Comparison of ENCODE assay signal across 27 cellular contexts in the genomic region with DNA sequence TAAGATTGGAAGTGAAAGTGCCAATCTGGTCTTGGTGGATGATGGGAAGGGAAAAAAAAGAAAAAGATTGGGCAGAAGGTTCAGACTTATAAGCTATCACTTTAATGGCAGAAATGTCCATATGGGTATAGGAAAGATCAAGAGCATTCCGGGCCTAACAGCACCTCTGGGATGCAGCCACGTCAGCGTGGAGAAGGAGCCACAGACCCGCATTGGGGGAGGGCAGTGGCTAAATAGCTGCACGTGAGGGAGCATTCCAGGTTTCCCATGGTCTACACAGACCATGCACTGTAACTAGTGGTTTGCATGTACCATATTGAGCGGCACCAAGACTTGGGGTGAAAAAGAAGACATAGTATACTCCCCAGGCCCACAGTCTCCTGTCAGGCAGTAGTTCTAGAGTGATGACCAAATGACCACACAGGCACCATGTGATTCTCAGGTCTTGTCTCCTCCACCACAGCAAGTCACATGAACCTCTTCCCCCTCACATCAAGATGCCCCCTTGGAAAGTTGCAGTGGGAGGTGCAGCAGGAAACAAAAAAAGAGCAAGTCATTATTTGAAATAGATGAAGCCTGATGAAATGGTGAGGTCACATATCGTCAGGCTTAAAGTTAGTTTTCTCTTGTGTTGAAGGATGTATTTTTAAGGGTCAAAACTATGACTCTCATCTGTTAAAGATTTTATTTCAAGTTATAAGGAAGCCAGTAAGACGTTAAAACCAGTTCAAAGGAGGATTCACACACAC.
"Had no signal": no experiment of that assay in that cellular context is flagged by ENCODE, and none has a peak within 500 bp of the region (broad histone marks: within the 10 kb centered on the region; RNA-seq: fewer than 3 reads in every experiment).

No MANE protein-coding gene starts in this region.

- H3K36me3 Mint-ChIP-seq: activated naive CD4-positive, alpha-beta T cell treated with anti-CD3 and anti-CD28 coated beads, Interleukin-2, amount 50 U/mL, for 24 hours had no signal

- H3K27me3 Mint-ChIP-seq: activated B cell treated with CpG ODN at 0.5 μM for 24 hours; activated CD8-positive, alpha-beta T cell treated with anti-CD3 and anti-CD28 coated beads for 36 hours; activated naive CD4-positive, alpha-beta T cell treated with anti-CD3 and anti-CD28 coated beads, Interleukin-2, amount 50 U/mL, for 24 hours; activated naive CD8-positive, alpha-beta T cell treated with anti-CD3 and anti-CD28 coated beads for 36 hours; activated naive CD8-positive, alpha-beta T cell treated with anti-CD3 and anti-CD28 coated beads, Interleukin-2, amount 50 U/mL, for 24 hours; T-helper 17 cell had no signal

- H3K4me3 Mint-ChIP-seq: activated B cell treated with CpG ODN at 0.5 μM for 24 hours; activated CD8-positive, alpha-beta T cell treated with anti-CD3 and anti-CD28 coated beads for 36 hours; activated naive CD4-positive, alpha-beta T cell treated with anti-CD3 and anti-CD28 coated beads for 36 hours; activated naive CD4-positive, alpha-beta T cell treated with anti-CD3 and anti-CD28 coated beads, Interleukin-2, amount 50 U/mL, for 24 hours; activated naive CD8-positive, alpha-beta T cell treated with anti-CD3 and anti-CD28 coated beads for 36 hours; activated naive CD8-positive, alpha-beta T cell treated with anti-CD3 and anti-CD28 coated beads, Interleukin-2, amount 50 U/mL, for 24 hours; activated T-cell treated with anti-CD3 and anti-CD28 coated beads, Interleukin-2, amount 50 U/mL, for 4 hours; T-helper 17 cell; T-helper 2 cell treated with Interferon-gamma antibody and Interleukin-4, amounts not matched to agents 5 μg/mL and 100 μg/mL, for 36 hours had no signal

- H3K9me3 Mint-ChIP-seq: activated B cell treated with CpG ODN at 0.5 μM for 24 hours; activated CD8-positive, alpha-beta T cell treated with anti-CD3 and anti-CD28 coated beads for 36 hours; activated naive CD4-positive, alpha-beta T cell treated with anti-CD3 and anti-CD28 coated beads for 36 hours; activated naive CD4-positive, alpha-beta T cell treated with anti-CD3 and anti-CD28 coated beads, Interleukin-2, amount 50 U/mL, for 24 hours; activated T-cell treated with anti-CD3 and anti-CD28 coated beads, Interleukin-2, amount 50 U/mL, for 4 hours; activated T-helper 2 cell treated with anti-CD3 and anti-CD28 coated beads, Interferon-gamma antibody, Interleukin-2, Interleukin-4, amounts not matched to agents 10 μg/mL and 5 μg/mL and 100 μg/mL, durations not matched to agents 14 hours and 24 hours and 36 hours; T-helper 2 cell treated with Interferon-gamma antibody and Interleukin-4, amounts not matched to agents 5 μg/mL and 100 μg/mL, for 36 hours had no signal

- ATAC-seq: activated CD4-positive, CD25-positive, alpha-beta regulatory T cell treated with anti-CD3 and anti-CD28 coated beads, Interleukin-2, amount 50 U/mL, for 24 hours; activated CD8-positive, alpha-beta T cell treated with anti-CD3 and anti-CD28 coated beads for 36 hours; activated naive CD8-positive, alpha-beta T cell treated with anti-CD3 and anti-CD28 coated beads, Interleukin-2, amount 50 U/mL, for 24 hours; activated T-cell treated with anti-CD3 and anti-CD28 coated beads, Interleukin-2, amount 50 U/mL, for 4 hours; body of pancreas; T-helper 17 cell had no signal

- H3K27ac Mint-ChIP-seq: activated B cell treated with CpG ODN at 0.5 μM for 24 hours; activated CD8-positive, alpha-beta T cell treated with anti-CD3 and anti-CD28 coated beads for 36 hours; activated naive CD4-positive, alpha-beta T cell treated with anti-CD3 and anti-CD28 coated beads for 36 hours; activated naive CD4-positive, alpha-beta T cell treated with anti-CD3 and anti-CD28 coated beads, Interleukin-2, amount 50 U/mL, for 24 hours; activated naive CD8-positive, alpha-beta T cell treated with anti-CD3 and anti-CD28 coated beads for 36 hours; activated naive CD8-positive, alpha-beta T cell treated with anti-CD3 and anti-CD28 coated beads, Interleukin-2, amount 50 U/mL, for 24 hours; activated T-helper 2 cell treated with anti-CD3 and anti-CD28 coated beads, Interferon-gamma antibody, Interleukin-2, Interleukin-4, amounts not matched to agents 10 μg/mL and 5 μg/mL and 100 μg/mL, durations not matched to agents 14 hours and 24 hours and 36 hours; T-helper 17 cell; T-helper 2 cell treated with Interferon-gamma antibody and Interleukin-4, amounts not matched to agents 5 μg/mL and 100 μg/mL, for 36 hours had no signal

- H3K27me3 ChIP-seq: adrenal gland, body of pancreas had no signal

- H3K9me3 ChIP-seq: adrenal gland, body of pancreas had no signal

- H3K4me1 ChIP-seq: adrenal gland, body of pancreas had no signal

- H3K36me3 ChIP-seq: adrenal gland, WERI-Rb-1 had no signal

- DNase-seq: activated B cell treated with CpG ODN at 0.5 μM for 24 hours; activated CD4-positive, alpha-beta T cell treated with anti-CD3 and anti-CD28 coated beads for 48 hours; activated CD4-positive, alpha-beta T cell treated with anti-CD3 and anti-CD28 coated beads, Interleukin-2, amount 50 U/mL, for 1 hour; activated CD4-positive, alpha-beta T cell treated with anti-CD3 and anti-CD28 coated beads, Interleukin-2, amount 50 U/mL, for 48 hours; activated CD8-positive, alpha-beta memory T cell treated with anti-CD3 and anti-CD28 coated beads for 24 hours; activated CD8-positive, alpha-beta T cell treated with anti-CD3 and anti-CD28 coated beads for 36 hours; activated effector memory CD4-positive, alpha-beta T cell treated with anti-CD3 and anti-CD28 coated beads, Interleukin-2, amount 50 U/mL, for 16 hours; activated naive CD4-positive, alpha-beta T cell treated with anti-CD3 and anti-CD28 coated beads for 36 hours; activated naive CD8-positive, alpha-beta T cell treated with anti-CD3 and anti-CD28 coated beads for 36 hours; activated naive CD8-positive, alpha-beta T cell treated with anti-CD3 and anti-CD28 coated beads, Interleukin-2, amount 50 U/mL, for 24 hours; activated T-cell treated with anti-CD3 and anti-CD28 coated beads, Interleukin-2, amount 50 U/mL, for 4 hours; adrenal gland; amygdala; aorta; body of pancreas; caudate nucleus; cortex of kidney; effector CD8-positive, alpha-beta T cell; foreskin fibroblast; T-helper 1 cell; T-helper 17 cell; T1000; WERI-Rb-1 had no signal

- H3K4me3 ChIP-seq: adrenal gland, body of pancreas had no signal

- H3K27ac ChIP-seq: adrenal gland, body of pancreas, WERI-Rb-1 had no signal
